Comparison of ENCODE assay signal across 8 cellular contexts in the genomic region with DNA sequence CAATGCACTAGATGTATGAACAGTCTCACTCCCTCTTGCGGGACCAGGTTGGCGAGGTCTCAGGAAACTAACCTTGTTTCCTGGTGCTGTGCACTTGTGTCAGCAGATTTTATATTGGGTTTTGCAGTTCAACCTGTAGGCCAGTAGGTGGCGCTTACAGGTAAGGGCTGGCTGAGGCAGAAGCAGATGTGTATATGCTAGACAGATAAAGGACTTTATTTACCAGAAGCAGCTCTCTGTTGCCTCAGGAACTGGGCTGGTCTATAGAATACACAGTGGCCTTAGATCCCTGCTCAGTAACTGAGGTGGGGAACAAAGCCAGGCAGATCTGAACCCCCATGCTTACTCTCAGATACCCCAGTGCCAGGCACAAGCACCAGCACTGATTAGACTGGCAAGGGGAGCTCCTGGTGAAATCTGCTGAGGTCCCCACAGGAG.
A peak's percentile ranks its signal among the peaks of the same experiment; 100 is the strongest.
DNase-seq lines count a peak whose midpoint lies in the region; ATAC-seq, FAIRE-seq and TF ChIP-seq lines count a peak whose summit lies in the region.

No MANE protein-coding gene starts in this region.

- no peaks in the 10 kb centered on the region for H3K36me3 ChIP-seq in HEK293 (ENCODE audit: control insufficient read depth in 2 of 2, insufficient read depth in 1 of 2, low read length in 2 of 2)
- H3K36me3 ChIP-seq in naive thymus-derived CD4-positive, alpha-beta T cell (ENCODE audit: control insufficient read depth in 2 of 3, insufficient read depth in 3 of 3, low read length in 3 of 3) = no peaks in the 10 kb centered on the region

- H3K27me3 Mint-ChIP-seq in naive thymus-derived CD4-positive, alpha-beta T cell = peaks cover 0 to 3% (median 0%) of the 10 kb centered on the region in 5 donors
- no peaks in the 10 kb centered on the region for H3K27me3 Mint-ChIP-seq in type B pancreatic cell

- no peaks in the 10 kb centered on the region for H3K9me3 ChIP-seq in HEK293 (ENCODE audit: control insufficient read depth, insufficient read depth, low read depth, low read length)
- H3K9me3 ChIP-seq in naive thymus-derived CD4-positive, alpha-beta T cell (ENCODE audit: control insufficient read depth in 2 of 3, low read length in 3 of 3) = no peaks in the 10 kb centered on the region

- no peak overlapping the region for H3K4me3 ChIP-seq in HEK293 (ENCODE audit: low read depth, low read length)
- H3K4me3 ChIP-seq in naive thymus-derived CD4-positive, alpha-beta T cell (ENCODE audit: low read length) = no peak overlapping the region

- no peaks in the 10 kb centered on the region for H3K4me1 ChIP-seq in HEK293 (ENCODE audit: control insufficient read depth, insufficient read depth, low read length)
- peaks cover 9 to 14% of the 10 kb centered on the region in 2 donors for H3K4me1 ChIP-seq in naive thymus-derived CD4-positive, alpha-beta T cell (ENCODE audit: control insufficient read depth in 2 of 2, insufficient read depth in 2 of 2, low read length in 2 of 2)

- no peaks in the 10 kb centered on the region for H3K27me3 ChIP-seq in naive thymus-derived CD4-positive, alpha-beta T cell (ENCODE audit: control insufficient read depth in 2 of 2, insufficient read depth in 2 of 2, low read length in 2 of 2)

- peak overlapping the region in 7 of 9 donors; percentile 12 to 77 (median 67) for H3K27ac Mint-ChIP-seq in naive thymus-derived CD4-positive, alpha-beta T cell
- peak overlapping the region; percentile 59 for H3K27ac Mint-ChIP-seq in type B pancreatic cell

- no peak overlapping the region for H3K27ac ChIP-seq in HEK293 (ENCODE audit: extremely low read depth, low read depth, low read length)
- no peak overlapping the region for H3K27ac ChIP-seq in naive thymus-derived CD4-positive, alpha-beta T cell (ENCODE audit: low read depth, low read length)

- POLR2A ChIA-PET in HEK293 (lab: Yijun Ruan, JAX) = no interaction called here
- POLR2A ChIA-PET in naive thymus-derived CD4-positive, alpha-beta T cell (lab: Charles Lee) = interaction anchor here (0.5 to 2.1 kb wide), 5 partner anchors 53 to 356 kb away, joined by 3 to 7 read pairs (median 3); a partner anchor contains a TSS

- CTCF ChIA-PET in HEK293 (lab: Yijun Ruan, JAX) = interaction anchor here (0.5 to 2.5 kb wide), 18 partner anchors 10 to 418 kb away, joined by 3 to 21 read pairs (median 3); no protein-coding TSS in a partner anchor
- CTCF ChIA-PET in naive thymus-derived CD4-positive, alpha-beta T cell (lab: Charles Lee) = interaction anchor here (0.5 to 2.8 kb wide), 28 partner anchors 9 to 513 kb away, joined by 3 to 26 read pairs (median 4); a partner anchor contains a TSS

- FAIRE-seq in G401.6 (lab: Jason Lieb, UNC) = peak; percentile 51

- peaks cover 0 to 21% (median 13%) of the 10 kb centered on the region in 7 donors for H3K4me1 Mint-ChIP-seq in naive thymus-derived CD4-positive, alpha-beta T cell
- H3K4me1 Mint-ChIP-seq in type B pancreatic cell (ENCODE audit: unreplicated experiment) = no peaks in the 10 kb centered on the region

- intact Hi-C loops in naive thymus-derived CD4-positive, alpha-beta T cell (cut with micrococcal nuclease) = loop anchor here (1.0 to 10.0 kb wide), 12 partner anchors 53 to 463 kb away; a partner anchor contains a TSS

- peak; percentile 50 for DNase-seq in NCI-H2196 treated with DMSO at 0.1 percent for 48 hours (lab: John Stamatoyannopoulos, UW; ENCODE audit: unreplicated experiment)
- DNase-seq in effector CD4-positive, alpha-beta T cell = peak; percentile 34
- DNase-seq in naive thymus-derived CD4-positive, alpha-beta T cell = peak in 8 of 9 donors; percentile 37 to 83 (median 78)
- DNase-seq in type B pancreatic cell (ENCODE audit: extremely low spot score, unreplicated experiment) = no peak

- TF ChIP-seq CTCF in HEK293 (tag by site-specific recombination; IDR thresholded peaks at IDR 0.05) = no peak
- peak; percentile 92 for TF ChIP-seq CTCF in type B pancreatic cell (conservative IDR thresholded peaks at IDR 0.05)

- H3K36me3 Mint-ChIP-seq in naive thymus-derived CD4-positive, alpha-beta T cell = no peaks in the 10 kb centered on the region
- no peaks in the 10 kb centered on the region for H3K36me3 Mint-ChIP-seq in type B pancreatic cell

- H3K4me3 Mint-ChIP-seq in naive thymus-derived CD4-positive, alpha-beta T cell = peak overlapping the region in 2 of 10 donors; percentile 15 to 45
- no peak overlapping the region for H3K4me3 Mint-ChIP-seq in type B pancreatic cell

- peaks cover 0 to 6% (median 0%) of the 10 kb centered on the region in 11 donors for H3K9me3 Mint-ChIP-seq in naive thymus-derived CD4-positive, alpha-beta T cell
- no peaks in the 10 kb centered on the region for H3K9me3 Mint-ChIP-seq in type B pancreatic cell

- peak; percentile 70 to 76 for ATAC-seq in activated CD4-positive, CD25-positive, alpha-beta regulatory T cell treated with anti-CD3 and anti-CD28 coated beads, Interleukin-2, amount 50 U/mL, for 24 hours
- peak; percentile 99 for ATAC-seq in naive thymus-derived CD4-positive, alpha-beta T cell
- ATAC-seq in HG02852 (IDR thresholded peaks at IDR 0.05; ENCODE audit: unreplicated experiment) = no peak

TF ChIP-seq in HEK293, 187 proteins besides CTCF, POLR2A, EP300 and RAD21:
- TF ChIP-seq TRIM28 (IDR thresholded peaks at IDR 0.05; ENCODE audit: borderline replicate concordance, low read length) = peak; percentile 40; the same call in 1 of the 2 replicates
- TF ChIP-seq, protein P1, sequence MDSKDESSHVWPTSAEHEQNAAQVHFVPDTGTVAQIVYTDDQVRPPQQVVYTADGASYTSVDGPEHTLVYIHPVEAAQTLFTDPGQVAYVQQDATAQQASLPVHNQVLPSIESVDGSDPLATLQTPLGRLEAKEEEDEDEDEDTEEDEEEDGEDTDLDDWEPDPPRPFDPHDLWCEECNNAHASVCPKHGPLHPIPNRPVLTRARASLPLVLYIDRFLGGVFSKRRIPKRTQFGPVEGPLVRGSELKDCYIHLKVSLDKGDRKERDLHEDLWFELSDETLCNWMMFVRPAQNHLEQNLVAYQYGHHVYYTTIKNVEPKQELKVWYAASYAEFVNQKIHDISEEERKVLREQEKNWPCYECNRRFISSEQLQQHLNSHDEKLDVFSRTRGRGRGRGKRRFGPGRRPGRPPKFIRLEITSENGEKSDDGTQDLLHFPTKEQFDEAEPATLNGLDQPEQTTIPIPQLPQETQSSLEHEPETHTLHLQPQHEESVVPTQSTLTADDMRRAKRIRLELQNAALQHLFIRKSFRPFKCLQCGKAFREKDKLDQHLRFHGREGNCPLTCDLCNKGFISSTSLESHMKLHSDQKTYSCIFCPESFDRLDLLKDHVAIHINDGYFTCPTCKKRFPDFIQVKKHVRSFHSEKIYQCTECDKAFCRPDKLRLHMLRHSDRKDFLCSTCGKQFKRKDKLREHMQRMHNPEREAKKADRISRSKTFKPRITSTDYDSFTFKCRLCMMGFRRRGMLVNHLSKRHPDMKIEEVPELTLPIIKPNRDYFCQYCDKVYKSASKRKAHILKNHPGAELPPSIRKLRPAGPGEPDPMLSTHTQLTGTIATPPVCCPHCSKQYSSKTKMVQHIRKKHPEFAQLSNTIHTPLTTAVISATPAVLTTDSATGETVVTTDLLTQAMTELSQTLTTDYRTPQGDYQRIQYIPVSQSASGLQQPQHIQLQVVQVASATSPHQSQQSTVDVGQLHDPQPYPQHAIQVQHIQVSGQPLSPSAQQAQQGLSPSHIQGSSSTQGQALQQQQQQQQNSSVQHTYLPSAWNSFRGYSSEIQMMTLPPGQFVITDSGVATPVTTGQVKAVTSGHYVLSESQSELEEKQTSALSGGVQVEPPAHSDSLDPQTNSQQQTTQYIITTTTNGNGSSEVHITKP (tag by site-specific recombination; IDR thresholded peaks at IDR 0.05) = no peak
- peak; percentile 68 for TF ChIP-seq ZNF654 (tag by site-specific recombination; IDR thresholded peaks at IDR 0.05; ENCODE audit: low read depth)
- no peak for TF ChIP-seq ZNF747 (tag by site-specific recombination; IDR thresholded peaks at IDR 0.05)
- TF ChIP-seq KLF16 (tag by site-specific recombination; IDR thresholded peaks at IDR 0.05) = no peak
- no peak for TF ChIP-seq ZNF544 (tag by site-specific recombination; IDR thresholded peaks at IDR 0.05)
- no peak for TF ChIP-seq ZNF501 (tag by site-specific recombination; IDR thresholded peaks at IDR 0.05)
- TF ChIP-seq ZNF621 (tag by site-specific recombination; IDR thresholded peaks at IDR 0.05) = no peak
- no peak for TF ChIP-seq ZNF623 (tag by site-specific recombination; IDR thresholded peaks at IDR 0.05)
TF ChIP-seq in HEK293: peak in this region for 2.
